Comparison of ENCODE assay signal across 1 cellular context in the genomic region with DNA sequence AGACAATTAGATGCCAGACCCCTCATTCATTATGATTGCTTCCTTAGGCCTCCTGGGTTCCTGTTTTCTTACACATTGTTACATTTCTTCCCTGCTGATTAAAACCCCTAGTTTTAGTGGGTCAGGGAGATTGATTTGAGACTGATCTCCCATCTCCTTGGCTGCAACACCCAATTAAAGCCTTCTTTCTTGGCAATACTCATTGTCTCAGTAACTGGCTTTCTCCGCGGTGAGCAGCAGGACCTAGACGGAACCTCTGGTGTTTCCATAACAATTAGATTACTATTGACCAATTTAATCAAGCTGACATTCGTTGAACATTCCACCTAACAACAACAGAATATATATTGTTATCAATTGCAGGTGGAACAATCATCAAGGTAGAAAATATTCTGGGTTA.
TF ChIP-seq lines count a peak whose summit lies in the region.

No MANE protein-coding gene starts in this region.

TF ChIP-seq in H1, 55 proteins besides CTCF, POLR2A, EP300 and RAD21:
- TF ChIP-seq TEAD4 (IDR thresholded peaks at IDR 0.05; ENCODE audit: low read depth, low read length) (no peak), JUN (IDR thresholded peaks at IDR 0.05; ENCODE audit: low read depth, low read length) (no peak), CTBP2 (IDR thresholded peaks at IDR 0.05; ENCODE audit: borderline replicate concordance, insufficient read depth, insufficient read length, low read length) (no peak), RNF2 (IDR thresholded peaks at IDR 0.05; ENCODE audit: borderline replicate concordance, low read depth, low read length, missing control alignments, poor library complexity, severe bottlenecking) (no peak), SP4 (IDR thresholded peaks at IDR 0.05; ENCODE audit: low read length) (no peak), TCF12 (IDR thresholded peaks at IDR 0.05; ENCODE audit: low read depth, low read length) (no peak)
